In the genomic region with DNA sequence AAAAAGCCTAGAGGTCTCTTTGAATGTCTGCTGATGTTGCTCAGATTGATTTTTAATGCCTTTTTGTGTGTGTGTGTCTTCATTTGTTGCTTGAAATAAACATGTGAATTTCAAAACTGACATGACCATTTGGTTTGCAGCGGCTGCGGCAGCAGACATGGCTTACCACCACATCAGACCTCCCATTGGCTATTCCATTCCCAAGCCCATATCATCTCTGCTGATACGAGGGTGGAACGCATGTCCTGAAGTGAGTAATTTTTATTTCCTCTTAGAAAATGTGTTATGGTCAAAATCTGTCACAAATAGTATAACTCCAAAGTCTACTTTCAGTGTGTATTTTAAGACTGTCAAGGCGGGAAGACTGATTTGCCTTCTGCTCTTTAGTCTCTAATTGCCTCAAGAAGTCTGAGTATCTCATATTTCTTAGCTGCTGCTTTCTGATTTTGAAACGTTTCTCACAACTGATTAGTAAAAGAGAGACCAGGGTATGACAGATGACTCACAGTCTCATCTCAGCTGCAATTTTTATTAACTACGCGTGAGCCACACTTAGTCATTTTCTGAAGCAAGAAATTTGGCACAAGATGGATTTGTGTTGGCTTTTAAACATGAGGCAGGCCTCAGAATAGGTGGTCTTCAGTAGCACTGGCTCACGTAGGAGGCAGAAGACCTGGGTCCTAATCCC, we compare ENCODE assay signal across 11 cellular contexts. TPM values are rescaled to one million over a fixed set of nuclear protein-coding genes. Genes with fewer than 3 reads are reported as not detected.
A peak's percentile ranks its signal among the peaks of the same experiment; 100 is the strongest.
DNase-seq lines count a peak whose midpoint lies in the region; ATAC-seq and TF ChIP-seq lines count a peak whose summit lies in the region.
"Had no signal": no experiment of that assay in that cellular context is flagged by ENCODE, and none has a peak within 500 bp of the region (broad histone marks: within the 10 kb centered on the region; RNA-seq: fewer than 3 reads in every experiment).

No MANE protein-coding gene starts in this region.

- peaks cover 16% of the 10 kb centered on the region for H3K4me1 Mint-ChIP-seq in progenitor cell of endocrine pancreas (ENCODE audit: low read depth)

- intact Hi-C loops in vagina (cut with DNase I) = no loop called here

- ATAC-seq in GM18907 (IDR thresholded peaks at IDR 0.05; ENCODE audit: unreplicated experiment) = peak; percentile 42
- ATAC-seq in HG02642 (IDR thresholded peaks at IDR 0.05; ENCODE audit: poor library complexity, unreplicated experiment) = peak; percentile 61
- ATAC-seq in stimulated activated naive CD8-positive, alpha-beta T cell treated with anti-CD3 and anti-CD28 coated beads, Interleukin-15, Interleukin-2, amounts not matched to agents 100 U/mL and 50 U/mL, for 24 hours = no peak
- no peak for ATAC-seq in HG02970 (IDR thresholded peaks at IDR 0.05; ENCODE audit: low FRiP score, unreplicated experiment)

- H3K27ac Mint-ChIP-seq in progenitor cell of endocrine pancreas = no peak overlapping the region

- H3K36me3 Mint-ChIP-seq in progenitor cell of endocrine pancreas (ENCODE audit: insufficient read depth) = peaks cover 1% of the 10 kb centered on the region

- no peak for TF ChIP-seq CTCF in progenitor cell of endocrine pancreas (IDR thresholded peaks at IDR 0.05; ENCODE audit: unreplicated experiment)
- no peak for TF ChIP-seq CTCF in vagina (IDR thresholded peaks at IDR 0.05)

- H3K4me3 Mint-ChIP-seq in progenitor cell of endocrine pancreas (ENCODE audit: low read depth) = no peak overlapping the region

- H3K27me3 ChIP-seq in vagina = no peaks in the 10 kb centered on the region

- peaks cover 7% of the 10 kb centered on the region for H3K9me3 Mint-ChIP-seq in progenitor cell of endocrine pancreas (ENCODE audit: low read depth)

- no peaks in the 10 kb centered on the region for H3K27me3 Mint-ChIP-seq in progenitor cell of endocrine pancreas

- H3K4me1 ChIP-seq in vagina = no peaks in the 10 kb centered on the region

- DNase-seq in NCI-H446 treated with DMSO at 0.1 percent for 48 hours (lab: John Stamatoyannopoulos, UW) (peak; percentile 22), putamen (ENCODE audit: low spot score) (peak; percentile 44), progenitor cell of endocrine pancreas (ENCODE audit: low spot score, unreplicated experiment) (no peak), vagina (ENCODE audit: extremely low spot score in 2 of 2) (no peak)
- no peak for DNase-seq in stimulated activated naive CD8-positive, alpha-beta T cell treated with anti-CD3 and anti-CD28 coated beads, Interleukin-15, Interleukin-2, amounts not matched to agents 100 U/mL and 50 U/mL, for 24 hours
- DNase-seq: midbrain, SHP77 treated with DMSO at 0.1 percent for 48 hours had no signal

- no peak overlapping the region for H3K27ac ChIP-seq in vagina

- H3K4me3 ChIP-seq in vagina = no peak overlapping the region

- TF ChIP-seq POLR2A in vagina (IDR thresholded peaks at IDR 0.05) = no peak

- H3K36me3 ChIP-seq in vagina = no peaks in the 10 kb centered on the region

- no peaks in the 10 kb centered on the region for H3K9me3 ChIP-seq in vagina

RNA-seq across cellular contexts. Expression of a gene that starts 49.0 kb away (rescaled TPM):
- 0.07 TPM in 1 of 2 replicates, not detected in the other for total RNA-seq in progenitor cell of endocrine pancreas
- total RNA-seq in vagina = not detected
- total RNA-seq: endothelial cell of umbilical vein had no signal

Comparison
In these comparisons a context has a peak if more than half of its experiments do, and no peak if none do; other contexts are left out.
1. ATAC-seq: peak in GM18907 (single experiment) and HG02642 (single experiment); none in stimulated activated naive CD8-positive, alpha-beta T cell treated with anti-CD3 and anti-CD28 coated beads, Interleukin-15, Interleukin-2, amounts not matched to agents 100 U/mL and 50 U/mL, for 24 hours (single experiment) and HG02970 (single experiment).
2. DNase-seq: peak in NCI-H446 treated with DMSO at 0.1 percent for 48 hours (single experiment) and putamen (single experiment); none in progenitor cell of endocrine pancreas (single experiment), stimulated activated naive CD8-positive, alpha-beta T cell treated with anti-CD3 and anti-CD28 coated beads, Interleukin-15, Interleukin-2, amounts not matched to agents 100 U/mL and 50 U/mL, for 24 hours (single experiment) and vagina (0 of 2).